In genomic region chr10:11702264-11702663, GRCh38 we compare ENCODE assay signal across 17 cellular contexts. TPM values are rescaled to one million over a fixed set of nuclear protein-coding genes. Genes with fewer than 3 reads are reported as not detected.
DNase-seq lines count a peak whose midpoint lies in the region; ATAC-seq and TF ChIP-seq lines count a peak whose summit lies in the region.
"Had no signal": no experiment of that assay in that cellular context is flagged by ENCODE, and none has a peak within 500 bp of the region (broad histone marks: within the 10 kb centered on the region; RNA-seq: fewer than 3 reads in every experiment).

No MANE protein-coding gene starts in this region.

- peaks cover 27% of the 10 kb centered on the region for H3K4me1 Mint-ChIP-seq in neural progenitor cell
- H3K4me1 Mint-ChIP-seq in GM23338 = no peaks in the 10 kb centered on the region
- H3K4me1 Mint-ChIP-seq: CD4-positive, alpha-beta memory T cell had no signal

- H3K27ac Mint-ChIP-seq in neural progenitor cell (peak overlapping the region; percentile 76), GM23338 (no peak overlapping the region)
- H3K27ac Mint-ChIP-seq: CD4-positive, alpha-beta memory T cell had no signal

- H3K4me3 ChIP-seq in neural progenitor cell (no peak overlapping the region), GM23338 (no peak overlapping the region)

- peak; percentile 38 for DNase-seq in NCI-H69 (lab: John Stamatoyannopoulos, UW)
- DNase-seq in cerebellum (ENCODE audit: low spot score) = peak; percentile 24
- DNase-seq in left colon = no peak
- peak; percentile 30 for DNase-seq in neural progenitor cell (ENCODE audit: low spot score)
- no peak for DNase-seq in erythroblast (lab: John Stamatoyannopoulos, UW)
- DNase-seq in A172 (ENCODE audit: low spot score) = no peak
- no peak for DNase-seq in GM23338 (ENCODE audit: low spot score)
- no peak for DNase-seq in hippocampal formation (lab: John Stamatoyannopoulos, UW)
- DNase-seq: 8988T; C1 segment of cervical spinal cord; Calu3; CD4-positive, alpha-beta memory T cell; COR-L47; DMS53; DMS79 treated with DMSO at 0.1 percent for 48 hours; H7; HCEC 1CT had no signal

- intact Hi-C loops in left colon (cut with DNase I, micrococcal nuclease) = no loop called here

- ATAC-seq in left colon (peak; percentile 87), GM23338 (no peak)

- H3K9me3 Mint-ChIP-seq in neural progenitor cell = peaks cover 5% of the 10 kb centered on the region
- H3K9me3 Mint-ChIP-seq in GM23338 = no peaks in the 10 kb centered on the region; the same call in 2 of the 3 replicates
- H3K9me3 Mint-ChIP-seq: CD4-positive, alpha-beta memory T cell had no signal

- TF ChIP-seq POLR2A in erythroblast (IDR thresholded peaks at IDR 0.05; ENCODE audit: low read length) = no peak

- H3K36me3 Mint-ChIP-seq in neural progenitor cell (no peaks in the 10 kb centered on the region), GM23338 (ENCODE audit: low read depth) (no peaks in the 10 kb centered on the region)

- H3K9me3 ChIP-seq in neural progenitor cell (ENCODE audit: low read depth) = no peaks in the 10 kb centered on the region

- H3K4me2 ChIP-seq in neural progenitor cell (no peak overlapping the region), GM23338 (no peak overlapping the region)

- H3K4me1 ChIP-seq in neural progenitor cell = peaks cover 13% of the 10 kb centered on the region
- H3K4me1 ChIP-seq in GM23338 (ENCODE audit: insufficient read depth) = no peaks in the 10 kb centered on the region

- no peaks in the 10 kb centered on the region for H3F3A ChIP-seq in neural progenitor cell (ENCODE audit: low read depth)
- H3F3A ChIP-seq in GM23338 (replicated peaks; ENCODE audit: low read depth) = no peaks in the 10 kb centered on the region

- H2AFZ ChIP-seq in neural progenitor cell (replicated peaks) (no peak overlapping the region), GM23338 (no peak overlapping the region)

- H3K79me2 ChIP-seq in neural progenitor cell (ENCODE audit: low read depth) (no peaks in the 10 kb centered on the region), GM23338 (replicated peaks; ENCODE audit: insufficient read depth) (no peaks in the 10 kb centered on the region)

- no peaks in the 10 kb centered on the region for H4K20me1 ChIP-seq in neural progenitor cell (ENCODE audit: low read depth)
- no peaks in the 10 kb centered on the region for H4K20me1 ChIP-seq in GM23338 (replicated peaks; ENCODE audit: insufficient read depth)

- no peak overlapping the region for H3K27ac ChIP-seq in neural progenitor cell
- H3K27ac ChIP-seq in GM23338 (ENCODE audit: low read depth) = no peak overlapping the region

- no peaks in the 10 kb centered on the region for H3K36me3 ChIP-seq in neural progenitor cell
- no peaks in the 10 kb centered on the region for H3K36me3 ChIP-seq in GM23338 (ENCODE audit: insufficient read depth)

- H3K4me3 Mint-ChIP-seq in neural progenitor cell (no peak overlapping the region), GM23338 (no peak overlapping the region)
- H3K4me3 Mint-ChIP-seq: CD4-positive, alpha-beta memory T cell had no signal

- no peaks in the 10 kb centered on the region for H3K27me3 ChIP-seq in neural progenitor cell
- H3K27me3 ChIP-seq in GM23338 (ENCODE audit: insufficient read depth) = no peaks in the 10 kb centered on the region

- TF ChIP-seq CTCF in neural progenitor cell (IDR thresholded peaks at IDR 0.05) (no peak), GM23338 (conservative IDR thresholded peaks at IDR 0.05; ENCODE audit: low read depth in 2 of 2) (no peak)

- peaks cover 14% of the 10 kb centered on the region for H3K27me3 Mint-ChIP-seq in neural progenitor cell (ENCODE audit: insufficient read depth, low read depth)
- peaks cover 3% of the 10 kb centered on the region for H3K27me3 Mint-ChIP-seq in GM23338 (ENCODE audit: insufficient read depth, low read depth, poor library complexity)

- H3K9me2 ChIP-seq in GM23338 (ENCODE audit: insufficient read depth) = no peaks in the 10 kb centered on the region; the same call in 1 of the 2 replicates

- H3K9ac ChIP-seq in neural progenitor cell = no peak overlapping the region

TF ChIP-seq in GM23338, 12 proteins besides CTCF, POLR2A, EP300 and RAD21:
- no peak for TF ChIP-seq ZNF114 (CRISPR knock-in tag; IDR thresholded peaks at IDR 0.05)
- TF ChIP-seq ZNF462 (CRISPR knock-in tag; IDR thresholded peaks at IDR 0.05) = no peak
- no peak for TF ChIP-seq STAT1 (IDR thresholded peaks at IDR 0.05; ENCODE audit: unreplicated experiment)
TF ChIP-seq in GM23338: peak in this region for 0.

RNA-seq across cellular contexts. Expression of gene ECHDC3, which starts 39.9 kb away (rescaled TPM):
- total RNA-seq in cerebellum (1.3 TPM), left colon (10 to 100 TPM; 10.2 to 10.5 TPM), neural progenitor cell (ENCODE audit: low replicate concordance) (2.1 and 10.1 TPM in 2 replicates)
- not detected in 2 replicates for total RNA-seq in A172 (2014; rRNA removed; shearing (Covaris generic))
- total RNA-seq in GM23338 (2014; rRNA removed; shearing (Covaris generic)) = 48.6 and 50.1 TPM in 2 replicates
- polyA plus RNA-seq in GM23338 (2016; fragmentation: Nextera tagmentation; extraction: Ambion mirVana) = 13.5 and 16.3 TPM in 2 replicates

Comparison
In these comparisons a context has a peak if more than half of its experiments do, and no peak if none do; other contexts are left out.
1. DNase-seq: peak in NCI-H69 (single experiment), cerebellum (single experiment) and neural progenitor cell (single experiment); none in left colon (0 of 2), erythroblast (0 of 2), A172 (single experiment), GM23338 (single experiment) and hippocampal formation (0 of 2).